Comparison of ENCODE assay signal across 20 cellular contexts in the genomic region with DNA sequence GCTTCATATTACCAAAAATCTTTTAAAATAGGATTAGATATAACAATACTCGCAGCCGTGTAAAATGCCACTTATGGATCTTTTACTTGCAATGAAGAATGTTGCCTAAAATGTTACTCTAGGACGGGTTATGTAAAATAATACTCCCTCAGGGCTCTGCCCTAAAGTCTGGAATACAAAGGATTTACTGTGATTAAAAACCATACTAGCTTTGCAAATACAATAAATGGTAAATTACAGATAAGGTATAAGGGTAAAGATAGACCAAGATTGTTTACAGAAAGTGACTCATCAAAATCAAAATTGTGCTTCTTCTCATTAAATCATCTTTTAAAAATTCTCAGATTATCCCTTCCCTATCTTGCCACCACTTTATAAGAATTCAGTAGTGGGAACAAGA.
"Had no signal": no experiment of that assay in that cellular context is flagged by ENCODE, and none has a peak within 500 bp of the region (broad histone marks: within the 10 kb centered on the region; RNA-seq: fewer than 3 reads in every experiment).

No MANE protein-coding gene starts in this region.

- H3K4me1 Mint-ChIP-seq: activated naive CD8-positive, alpha-beta T cell treated with anti-CD3 and anti-CD28 coated beads, Interleukin-2, amount 10 ng/mL, durations not matched to agents 7 days and 5 days; T-helper 17 cell had no signal

- DNase-seq: activated CD4-positive, alpha-beta T cell treated with anti-CD3 and anti-CD28 coated beads for 48 hours; activated CD4-positive, alpha-beta T cell treated with anti-CD3 and anti-CD28 coated beads, Interleukin-2, amount 50 U/mL, for 4 hours; activated CD4-positive, CD25-positive, alpha-beta regulatory T cell treated with anti-CD3 and anti-CD28 coated beads, Interleukin-2, amount 50 U/mL, for 72 hours; activated CD8-positive, alpha-beta memory T cell treated with anti-CD3 and anti-CD28 coated beads, Interleukin-2, amount 50 U/mL, for 48 hours; activated CD8-positive, alpha-beta T cell treated with anti-CD3 and anti-CD28 coated beads, Interleukin-2, amount 10 ng/mL, durations not matched to agents 7 days and 5 days; activated naive CD4-positive, alpha-beta T cell treated with anti-CD3 and anti-CD28 coated beads, Interleukin-2, amount 50 U/mL, for 16 hours; activated naive CD8-positive, alpha-beta T cell treated with anti-CD3 and anti-CD28 coated beads, Interleukin-2, amount 10 ng/mL, durations not matched to agents 7 days and 5 days; activated T-cell treated with anti-CD3 and anti-CD28 coated beads, Interleukin-2, amount 50 U/mL, for 1 hour; adrenal gland; aorta; Kasumi-1; KBM-7; NCI-H1092; NCI-H1930; NCI-H2107; NCI-H2227 treated with DMSO at 0.1 percent for 48 hours; SHP77 treated with DMSO at 0.1 percent for 48 hours; T-helper 17 cell; T-helper 9 cell had no signal

- ATAC-seq: activated CD8-positive, alpha-beta T cell treated with anti-CD3 and anti-CD28 coated beads, Interleukin-2, amount 10 ng/mL, durations not matched to agents 7 days and 5 days; T-helper 17 cell; WTC11 had no signal

- H3K27ac Mint-ChIP-seq: activated CD8-positive, alpha-beta T cell treated with anti-CD3 and anti-CD28 coated beads, Interleukin-2, amount 10 ng/mL, durations not matched to agents 7 days and 5 days; activated naive CD8-positive, alpha-beta T cell treated with anti-CD3 and anti-CD28 coated beads, Interleukin-2, amount 10 ng/mL, durations not matched to agents 7 days and 5 days; T-helper 17 cell; WTC11 had no signal

- H3K9me3 Mint-ChIP-seq: activated naive CD8-positive, alpha-beta T cell treated with anti-CD3 and anti-CD28 coated beads, Interleukin-2, amount 10 ng/mL, durations not matched to agents 7 days and 5 days; WTC11 had no signal

- H3K4me3 Mint-ChIP-seq: activated CD8-positive, alpha-beta T cell treated with anti-CD3 and anti-CD28 coated beads, Interleukin-2, amount 10 ng/mL, durations not matched to agents 7 days and 5 days; activated naive CD8-positive, alpha-beta T cell treated with anti-CD3 and anti-CD28 coated beads, Interleukin-2, amount 10 ng/mL, durations not matched to agents 7 days and 5 days; T-helper 17 cell; WTC11 had no signal

- H3K36me3 Mint-ChIP-seq: activated naive CD8-positive, alpha-beta T cell treated with anti-CD3 and anti-CD28 coated beads, Interleukin-2, amount 10 ng/mL, durations not matched to agents 7 days and 5 days; WTC11 had no signal
